Comparison of ENCODE assay signal across 14 cellular contexts in the genomic region with DNA sequence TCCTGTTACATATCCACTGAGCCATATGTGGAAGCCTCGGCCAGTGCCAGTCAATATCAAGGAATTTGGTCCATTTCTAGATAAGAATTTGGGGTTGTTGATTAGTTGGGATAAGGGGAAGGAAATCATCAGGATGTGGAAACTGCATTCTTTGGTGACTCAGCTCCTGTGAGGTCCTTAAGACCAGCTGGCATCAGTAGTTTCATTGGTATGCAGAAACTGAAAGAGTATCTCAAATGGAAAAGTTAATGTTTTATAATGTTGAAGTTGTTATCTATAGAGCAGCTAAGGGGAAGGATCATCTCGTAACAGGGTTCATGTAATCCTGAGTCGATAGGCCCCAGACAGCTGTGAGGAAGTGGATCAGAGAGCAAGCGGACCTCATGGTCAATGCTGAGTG. TPM values are rescaled to one million over a fixed set of nuclear protein-coding genes. Genes with fewer than 3 reads are reported as not detected.
DNase-seq lines count a peak whose midpoint lies in the region; ATAC-seq and TF ChIP-seq lines count a peak whose summit lies in the region.
"Had no signal": no experiment of that assay in that cellular context is flagged by ENCODE, and none has a peak within 500 bp of the region (broad histone marks: within the 10 kb centered on the region; RNA-seq: fewer than 3 reads in every experiment).

No MANE protein-coding gene starts in this region.

- H3K4me3 ChIP-seq in fibroblast of mammary gland (ENCODE audit: control insufficient read depth, low read depth, low read length) (no peak overlapping the region), ovary (no peak overlapping the region)
- H3K4me3 ChIP-seq: uterus had no signal

- intact Hi-C loops in ovary (cut with DNase I): no loop called here

- no peak overlapping the region for H3K4me3 Mint-ChIP-seq in activated naive CD4-positive, alpha-beta T cell treated with anti-CD3 and anti-CD28 coated beads, Interleukin-2, amount 10 ng/mL, durations not matched to agents 7 days and 5 days
- H3K4me3 Mint-ChIP-seq in activated naive CD8-positive, alpha-beta T cell treated with anti-CD3 and anti-CD28 coated beads, Interleukin-2, amount 50 U/mL, for 24 hours: no peak overlapping the region
- H3K4me3 Mint-ChIP-seq: T-helper 1 cell treated with Interleukin-12 subunit alpha and Interleukin-12 subunit beta and Interleukin-4 antibody, amounts not matched to agents 30 μg/mL and 1 μg/mL, for 36 hours had no signal

- no peaks in the 10 kb centered on the region for H3K4me1 ChIP-seq in ovary (ENCODE audit: insufficient read depth)
- H3K4me1 ChIP-seq: uterus had no signal

- CTCF ChIA-PET in RWPE1 (lab: Yijun Ruan, JAX): interaction anchor here (0.9 kb wide), 1 partner anchor 87 kb away, joined by 3 read pairs; no protein-coding TSS in a partner anchor
- CTCF ChIA-PET in activated naive CD4-positive, alpha-beta T cell treated with anti-CD3 and anti-CD28 coated beads, Interleukin-2, amount 10 ng/mL, durations not matched to agents 7 days and 5 days (lab: Charles Lee): interaction anchor here (1.8 kb wide), 1 partner anchor 20 kb away, joined by 3 read pairs; no protein-coding TSS in a partner anchor

- H3K27me3 ChIP-seq in ovary: no peaks in the 10 kb centered on the region
- H3K27me3 ChIP-seq: uterus had no signal

- no peak for TF ChIP-seq CTCF in RWPE1 (conservative IDR thresholded peaks at IDR 0.05; ENCODE audit: low read depth)
- TF ChIP-seq CTCF in fibroblast of mammary gland (conservative IDR thresholded peaks at IDR 0.05; ENCODE audit: control insufficient read depth, insufficient read depth, low read depth, low read length): no peak
- TF ChIP-seq CTCF in ovary (IDR thresholded peaks at IDR 0.05): no peak

- H3K9me3 ChIP-seq in ovary: no peaks in the 10 kb centered on the region
- H3K9me3 ChIP-seq: uterus had no signal

- no peak for TF ChIP-seq POLR2A in ovary (IDR thresholded peaks at IDR 0.05)

- H3K36me3 Mint-ChIP-seq in activated naive CD4-positive, alpha-beta T cell treated with anti-CD3 and anti-CD28 coated beads, Interleukin-2, amount 10 ng/mL, durations not matched to agents 7 days and 5 days: no peaks in the 10 kb centered on the region
- H3K36me3 Mint-ChIP-seq in activated naive CD8-positive, alpha-beta T cell treated with anti-CD3 and anti-CD28 coated beads, Interleukin-2, amount 50 U/mL, for 24 hours (ENCODE audit: low read depth): no peaks in the 10 kb centered on the region

- H3K4me1 Mint-ChIP-seq in activated naive CD4-positive, alpha-beta T cell treated with anti-CD3 and anti-CD28 coated beads, Interleukin-2, amount 10 ng/mL, durations not matched to agents 7 days and 5 days: no peaks in the 10 kb centered on the region
- peaks cover 2% of the 10 kb centered on the region for H3K4me1 Mint-ChIP-seq in activated naive CD8-positive, alpha-beta T cell treated with anti-CD3 and anti-CD28 coated beads, Interleukin-2, amount 50 U/mL, for 24 hours

- no peak overlapping the region for H3K27ac Mint-ChIP-seq in activated naive CD4-positive, alpha-beta T cell treated with anti-CD3 and anti-CD28 coated beads, Interleukin-2, amount 10 ng/mL, durations not matched to agents 7 days and 5 days
- no peak overlapping the region for H3K27ac Mint-ChIP-seq in activated naive CD8-positive, alpha-beta T cell treated with anti-CD3 and anti-CD28 coated beads, Interleukin-2, amount 50 U/mL, for 24 hours
- H3K27ac Mint-ChIP-seq: T-helper 1 cell treated with Interleukin-12 subunit alpha and Interleukin-12 subunit beta and Interleukin-4 antibody, amounts not matched to agents 30 μg/mL and 1 μg/mL, for 36 hours had no signal

- DNase-seq in GF-D8 (lab: John Stamatoyannopoulos, UW) (peak; percentile 10), RWPE1 (ENCODE audit: low spot score) (peak; percentile 51), fibroblast of mammary gland (ENCODE audit: low read depth) (peak; percentile 77), pulmonary artery endothelial cell (ENCODE audit: low read depth, low spot score) (peak; percentile 93), ovary (no peak)
- no peak for DNase-seq in activated naive CD4-positive, alpha-beta T cell treated with anti-CD3 and anti-CD28 coated beads, Interleukin-2, amount 10 ng/mL, durations not matched to agents 7 days and 5 days
- no peak for DNase-seq in activated naive CD8-positive, alpha-beta T cell treated with anti-CD3 and anti-CD28 coated beads, Interleukin-2, amount 50 U/mL, for 24 hours
- DNase-seq: activated CD8-positive, alpha-beta memory T cell treated with anti-CD3 and anti-CD28 coated beads, Interleukin-2, amount 50 U/mL, for 48 hours; cerebellar nuclear complex; NCI-H2171 treated with DMSO at 0.1 percent for 48 hours; nucleus accumbens; uterus had no signal

- H3K36me3 ChIP-seq in ovary: no peaks in the 10 kb centered on the region
- H3K36me3 ChIP-seq: uterus had no signal

- no peaks in the 10 kb centered on the region for H3K9me3 Mint-ChIP-seq in activated naive CD4-positive, alpha-beta T cell treated with anti-CD3 and anti-CD28 coated beads, Interleukin-2, amount 10 ng/mL, durations not matched to agents 7 days and 5 days
- H3K9me3 Mint-ChIP-seq in activated naive CD8-positive, alpha-beta T cell treated with anti-CD3 and anti-CD28 coated beads, Interleukin-2, amount 50 U/mL, for 24 hours: no peaks in the 10 kb centered on the region
- H3K9me3 Mint-ChIP-seq: T-helper 1 cell treated with Interleukin-12 subunit alpha and Interleukin-12 subunit beta and Interleukin-4 antibody, amounts not matched to agents 30 μg/mL and 1 μg/mL, for 36 hours had no signal

- 46 to 58% (median 53%) methylated on average over 4 of the region's 4 CpGs for WGBS in ovary, 3 donors

- POLR2A ChIA-PET in RWPE1 (lab: Yijun Ruan, JAX; ENCODE audit: low non-redundant PET): no interaction called here

- no peak for ATAC-seq in HG03442 (IDR thresholded peaks at IDR 0.05; ENCODE audit: unreplicated experiment)
- no peak for ATAC-seq in activated naive CD8-positive, alpha-beta T cell treated with anti-CD3 and anti-CD28 coated beads, Interleukin-2, amount 50 U/mL, for 24 hours

- H3K27me3 Mint-ChIP-seq in activated naive CD4-positive, alpha-beta T cell treated with anti-CD3 and anti-CD28 coated beads, Interleukin-2, amount 10 ng/mL, durations not matched to agents 7 days and 5 days: peaks cover 47% of the 10 kb centered on the region
- peaks cover 4% of the 10 kb centered on the region for H3K27me3 Mint-ChIP-seq in activated naive CD8-positive, alpha-beta T cell treated with anti-CD3 and anti-CD28 coated beads, Interleukin-2, amount 50 U/mL, for 24 hours

- TF ChIP-seq EP300 in ovary (IDR thresholded peaks at IDR 0.05): no peak

- H3K27ac ChIP-seq in RWPE1: no peak overlapping the region; the same call in 1 of the 2 replicates
- H3K27ac ChIP-seq in ovary: no peak overlapping the region
- H3K27ac ChIP-seq: uterus had no signal

RNA-seq across cellular contexts. Expression of gene PRNP, which starts 52.5 kb away (rescaled TPM):
- total RNA-seq in pulmonary artery endothelial cell (84.3 and 102 TPM in 2 replicates), ovary (100 to 1,000 TPM; 130 to 179 (median 161) TPM)
- polyA plus RNA-seq in ovary: 100 to 1,000 TPM; 130 to 260 TPM

Comparison
In these comparisons a context has a peak if more than half of its experiments do, and no peak if none do; other contexts are left out.
1. DNase-seq: peak in GF-D8 (single experiment), RWPE1 (single experiment), fibroblast of mammary gland (single experiment) and pulmonary artery endothelial cell (single experiment); none in activated naive CD4-positive, alpha-beta T cell treated with anti-CD3 and anti-CD28 coated beads, Interleukin-2, amount 10 ng/mL, durations not matched to agents 7 days and 5 days (single experiment), ovary (0 of 5) and activated naive CD8-positive, alpha-beta T cell treated with anti-CD3 and anti-CD28 coated beads, Interleukin-2, amount 50 U/mL, for 24 hours (single experiment).